Comparison of ENCODE assay signal across 22 cellular contexts in the genomic region with DNA sequence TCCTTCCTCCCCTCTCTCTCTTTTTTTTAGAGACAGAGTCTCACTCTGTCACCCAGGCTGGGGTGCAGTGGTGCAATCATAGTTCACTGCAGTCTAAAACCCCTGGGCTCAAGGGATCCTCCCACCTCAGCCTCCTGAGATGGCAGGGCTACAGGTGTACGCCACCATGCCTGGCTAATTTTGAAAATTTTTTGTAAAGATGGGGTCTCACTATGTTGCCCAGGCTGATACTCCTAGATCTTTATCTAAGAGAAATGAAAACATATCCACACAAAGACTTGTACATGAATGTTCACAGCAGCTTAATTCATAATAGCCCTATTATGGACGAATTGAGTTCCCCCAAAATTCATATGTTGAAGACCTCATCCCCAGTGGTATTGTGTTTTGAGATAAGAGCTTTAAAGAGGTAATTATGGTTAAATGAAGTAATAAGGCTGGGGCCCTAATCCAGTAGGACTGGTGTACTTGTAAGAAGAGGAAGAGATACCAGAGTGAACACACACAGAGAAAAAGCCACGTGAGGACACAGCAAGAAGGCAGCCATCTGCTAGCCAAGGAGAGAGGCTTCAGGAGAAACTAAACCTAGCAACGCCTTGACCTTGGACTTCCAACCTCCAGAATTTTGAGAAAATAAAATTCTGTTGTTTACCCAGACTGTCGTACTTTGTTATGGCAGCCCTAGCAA. TPM values are rescaled to one million over a fixed set of nuclear protein-coding genes. Genes with fewer than 3 reads are reported as not detected.
"Had no signal": no experiment of that assay in that cellular context is flagged by ENCODE, and none has a peak within 500 bp of the region (broad histone marks: within the 10 kb centered on the region; RNA-seq: fewer than 3 reads in every experiment).

No MANE protein-coding gene starts in this region.

- H3K36me3 ChIP-seq: left lung, tibial nerve, uterus had no signal

- H3K27ac Mint-ChIP-seq: activated CD8-positive, alpha-beta T cell treated with anti-CD3 and anti-CD28 coated beads for 36 hours; activated naive CD8-positive, alpha-beta T cell treated with anti-CD3 and anti-CD28 coated beads, Interleukin-2, amount 10 ng/mL, durations not matched to agents 7 days and 5 days; activated T-helper 17 cell treated with anti-CD3 and anti-CD28 coated beads, Interleukin-2, amount 50 U/mL, for 72 hours; stimulated activated naive CD8-positive, alpha-beta T cell treated with anti-CD3 and anti-CD28 coated beads, Interleukin-15, Interleukin-2, amounts not matched to agents 100 ng/mL and 50 ng/mL, for 24 hours; T-helper 2 cell treated with Interferon-gamma antibody and Interleukin-4, amounts not matched to agents 5 μg/mL and 100 μg/mL, for 36 hours; WTC11 had no signal

- ATAC-seq: activated CD8-positive, alpha-beta T cell treated with anti-CD3 and anti-CD28 coated beads for 36 hours; activated T-helper 17 cell treated with anti-CD3 and anti-CD28 coated beads, Interleukin-2, amount 50 U/mL, for 72 hours; body of pancreas; left lung; WTC11 had no signal

- H3K9me3 Mint-ChIP-seq: activated CD8-positive, alpha-beta T cell treated with anti-CD3 and anti-CD28 coated beads for 36 hours; activated naive CD8-positive, alpha-beta T cell treated with anti-CD3 and anti-CD28 coated beads, Interleukin-2, amount 10 ng/mL, durations not matched to agents 7 days and 5 days; activated T-helper 17 cell treated with anti-CD3 and anti-CD28 coated beads, Interleukin-2, amount 50 U/mL, for 72 hours; neural crest cell; stimulated activated naive CD8-positive, alpha-beta T cell treated with anti-CD3 and anti-CD28 coated beads, Interleukin-15, Interleukin-2, amounts not matched to agents 100 ng/mL and 50 ng/mL, for 24 hours; T-helper 2 cell treated with Interferon-gamma antibody and Interleukin-4, amounts not matched to agents 5 μg/mL and 100 μg/mL, for 36 hours; WTC11 had no signal

- H3K4me3 Mint-ChIP-seq: activated CD8-positive, alpha-beta T cell treated with anti-CD3 and anti-CD28 coated beads for 36 hours; activated naive CD8-positive, alpha-beta T cell treated with anti-CD3 and anti-CD28 coated beads, Interleukin-2, amount 10 ng/mL, durations not matched to agents 7 days and 5 days; activated T-helper 17 cell treated with anti-CD3 and anti-CD28 coated beads, Interleukin-2, amount 50 U/mL, for 72 hours; neural crest cell; stimulated activated naive CD8-positive, alpha-beta T cell treated with anti-CD3 and anti-CD28 coated beads, Interleukin-15, Interleukin-2, amounts not matched to agents 100 ng/mL and 50 ng/mL, for 24 hours; T-helper 2 cell treated with Interferon-gamma antibody and Interleukin-4, amounts not matched to agents 5 μg/mL and 100 μg/mL, for 36 hours; WTC11 had no signal

- H3K27ac ChIP-seq: body of pancreas, dorsolateral prefrontal cortex, left lung, spleen, tibial nerve, uterus had no signal

- H3K27me3 ChIP-seq: body of pancreas, dorsolateral prefrontal cortex, left lung, uterus had no signal

- DNase-seq: activated CD4-positive, alpha-beta T cell treated with anti-CD3 and anti-CD28 coated beads for 4 hours; activated CD8-positive, alpha-beta T cell treated with anti-CD3 and anti-CD28 coated beads for 36 hours; activated naive CD4-positive, alpha-beta T cell treated with Interleukin-2 at 50 U/mL for 16 hours; activated naive CD8-positive, alpha-beta T cell treated with anti-CD3 and anti-CD28 coated beads, Interleukin-2, amount 10 ng/mL, durations not matched to agents 7 days and 5 days; activated T-cell treated with anti-CD3 and anti-CD28 coated beads, Interleukin-2, amount 50 U/mL, for 1 hour; body of pancreas; caudate nucleus; dorsolateral prefrontal cortex; erythroblast; foreskin melanocyte; left lung; mammary epithelial cell; retina; spleen; uterus had no signal

- H3K4me1 ChIP-seq: left lung, tibial nerve, uterus had no signal

- H3K9me3 ChIP-seq: body of pancreas, left lung, spleen, uterus had no signal

- H3K27me3 Mint-ChIP-seq: activated CD8-positive, alpha-beta T cell treated with anti-CD3 and anti-CD28 coated beads for 36 hours; activated naive CD8-positive, alpha-beta T cell treated with anti-CD3 and anti-CD28 coated beads, Interleukin-2, amount 10 ng/mL, durations not matched to agents 7 days and 5 days; stimulated activated naive CD8-positive, alpha-beta T cell treated with anti-CD3 and anti-CD28 coated beads, Interleukin-15, Interleukin-2, amounts not matched to agents 100 ng/mL and 50 ng/mL, for 24 hours had no signal

- H3K4me3 ChIP-seq: body of pancreas, dorsolateral prefrontal cortex, left lung, spleen, tibial nerve, uterus had no signal

- H3K4me1 Mint-ChIP-seq: activated naive CD8-positive, alpha-beta T cell treated with anti-CD3 and anti-CD28 coated beads, Interleukin-2, amount 10 ng/mL, durations not matched to agents 7 days and 5 days; neural crest cell had no signal

RNA-seq across cellular contexts. Expression of a gene that starts 30.8 kb away (rescaled TPM):
- total RNA-seq: activated CD8-positive, alpha-beta T cell treated with anti-CD3 and anti-CD28 coated beads for 36 hours; activated T-helper 17 cell treated with anti-CD3 and anti-CD28 coated beads, Interleukin-2, amount 50 U/mL, for 72 hours; mononuclear cell; neural crest cell; spleen; tibial nerve had no signal
- polyA plus RNA-seq: spleen had no signal
